Comparison of ENCODE assay signal across 8 cellular contexts in the genomic region with DNA sequence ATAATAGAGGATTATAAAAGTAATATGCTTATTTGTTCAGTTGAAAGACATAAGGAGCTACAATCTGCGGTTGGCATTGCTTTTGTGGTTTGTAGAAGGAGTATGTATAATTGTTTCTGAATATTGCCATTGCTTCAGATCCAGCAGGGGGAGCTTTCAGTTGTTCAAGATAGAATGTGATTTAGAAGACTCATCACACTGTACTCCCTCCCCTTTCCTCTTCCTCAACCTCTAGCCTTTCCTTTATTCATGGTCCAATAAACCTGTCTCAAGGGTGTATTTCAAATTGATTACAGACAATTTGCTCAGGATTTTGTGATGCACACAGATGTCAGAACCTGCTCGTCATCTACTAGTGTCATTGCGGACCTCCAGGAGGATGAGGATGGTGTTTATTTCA. TPM values are rescaled to one million over a fixed set of nuclear protein-coding genes. Genes with fewer than 3 reads are reported as not detected.
DNase-seq lines count a peak whose midpoint lies in the region; ATAC-seq, FAIRE-seq and TF ChIP-seq lines count a peak whose summit lies in the region.

No MANE protein-coding gene starts in this region.

- no peaks in the 10 kb centered on the region for H3K79me2 ChIP-seq in keratinocyte (ENCODE audit: control insufficient read depth, insufficient read depth, low read length)

- H4K20me1 ChIP-seq in keratinocyte (ENCODE audit: control insufficient read depth, extremely low read depth, insufficient read depth, low read length), result no peaks in the 10 kb centered on the region

- FAIRE-seq in keratinocyte (lab: Jason Lieb, UNC), result peak; percentile 26

- no peak overlapping the region for H3K4me3 ChIP-seq in adipocyte (ENCODE audit: low read length)
- no peak overlapping the region for H3K4me3 ChIP-seq in keratinocyte (ENCODE audit: control insufficient read depth in 2 of 3, extremely low read depth in 1 of 3, insufficient read depth in 2 of 3, low read depth in 1 of 3, low read length in 3 of 3)
- no peak overlapping the region for H3K4me3 ChIP-seq in coronary artery

- H3K27me3 ChIP-seq in adipocyte (replicated peaks; ENCODE audit: control insufficient read depth, insufficient read depth, low read length) (no peaks in the 10 kb centered on the region), keratinocyte (ENCODE audit: control insufficient read depth, extremely low read depth, insufficient read depth, low read length) (no peaks in the 10 kb centered on the region)

- dilution Hi-C loops in keratinocyte (cut with MboI; ENCODE audit: extremely low pct_ligation_motif_present, low sequenced_read_pairs), result no loop called here

- no peak overlapping the region for H2AFZ ChIP-seq in keratinocyte (ENCODE audit: control insufficient read depth, low read length)

- H3K4me1 ChIP-seq in adipocyte (ENCODE audit: control insufficient read depth, insufficient read depth, low read length) (peaks cover 8% of the 10 kb centered on the region), keratinocyte (ENCODE audit: control insufficient read depth, extremely low read depth, insufficient read depth, low read length) (no peaks in the 10 kb centered on the region)

- no peak overlapping the region for H3K27ac ChIP-seq in keratinocyte (ENCODE audit: control insufficient read depth, insufficient read depth, low read length)
- H3K27ac ChIP-seq in coronary artery, result no peak overlapping the region

- DNase-seq in DMS114 treated with DMSO at 0.1 percent for 48 hours (lab: John Stamatoyannopoulos, UW; ENCODE audit: unreplicated experiment) (peak; percentile 28), NCI-H345 treated with DMSO at 0.1 percent for 48 hours (lab: John Stamatoyannopoulos, UW; ENCODE audit: unreplicated experiment) (peak; percentile 22), adipocyte (ENCODE audit: low read depth) (peak; percentile 72), keratinocyte (ENCODE audit: low read depth, low spot score) (no peak), coronary artery (ENCODE audit: low spot score) (no peak), activated gamma-delta T cell (lab: John Stamatoyannopoulos, UW) (no peak)

- H3K9me3 ChIP-seq in adipocyte (ENCODE audit: control insufficient read depth, low read length) (no peaks in the 10 kb centered on the region), keratinocyte (ENCODE audit: control insufficient read depth, low read depth, low read length) (no peaks in the 10 kb centered on the region)

- TF ChIP-seq CTCF in keratinocyte (optimal IDR thresholded peaks at IDR 0.05 in 1 of 3, IDR thresholded peaks at IDR 0.05 in 1 of 3, conservative IDR thresholded peaks at IDR 0.05 in 1 of 3; ENCODE audit: extremely low read depth in 1 of 3, insufficient read depth in 2 of 3, low read length in 3 of 3) (peak; percentile 17 to 62 (median 44)), coronary artery (IDR thresholded peaks at IDR 0.05) (no peak)

- no peaks in the 10 kb centered on the region for H3K9me1 ChIP-seq in keratinocyte (ENCODE audit: control insufficient read depth, extremely low read depth, insufficient read depth, low read length)

- ATAC-seq in GM19043 (IDR thresholded peaks at IDR 0.05; ENCODE audit: low read depth, unreplicated experiment) (peak; percentile 88), HG03135 (IDR thresholded peaks at IDR 0.05; ENCODE audit: unreplicated experiment) (peak; percentile 79)

- no peak overlapping the region for H3K4me2 ChIP-seq in keratinocyte (ENCODE audit: control insufficient read depth, extremely low read depth, insufficient read depth, low read depth, low read length)

- H3K36me3 ChIP-seq in adipocyte (ENCODE audit: control insufficient read depth, insufficient read depth, low read length, severe bottlenecking), result peaks cover 59% of the 10 kb centered on the region
- peaks cover 2 to 29% of the 10 kb centered on the region in 2 experiments for H3K36me3 ChIP-seq in keratinocyte (ENCODE audit: control insufficient read depth in 2 of 2, extremely low read depth in 1 of 2, insufficient read depth in 2 of 2, low read length in 2 of 2)

- H3K9ac ChIP-seq in adipocyte (ENCODE audit: low read length) (no peak overlapping the region), keratinocyte (ENCODE audit: control insufficient read depth, extremely low read depth, insufficient read depth, low read length) (no peak overlapping the region)

RNA-seq across cellular contexts. Expression of gene PRMT3, which starts 9.8 kb away (rescaled TPM):
- 17.2 to 29.4 TPM (median 18.0 TPM) in 3 replicates for polyA plus RNA-seq in keratinocyte
- 19.4 TPM for polyA plus RNA-seq in keratinocyte (2011; ENCODE audit: low read depth)
- 14.3 and 24.9 TPM in 2 replicates for polyA plus RNA-seq in keratinocyte (2011; cell fraction: cytosol; rRNA removed)
- polyA plus RNA-seq in keratinocyte (2011; cell fraction: nucleus; rRNA removed), result 17.3 and 19.5 TPM in 2 replicates
- polyA plus RNA-seq in keratinocyte (2012; ENCODE audit: low replicate concordance), result 16.6 and 18.6 TPM in 2 replicates
- polyA minus RNA-seq in keratinocyte, result 2.2 to 22.2 TPM (median 9.4 TPM) in 3 replicates
- 15.9 TPM for polyA minus RNA-seq in keratinocyte (2011; cell fraction: cytosol; rRNA and poly(A)+ RNA removed)
- 16.0 and 25.6 TPM in 2 replicates for polyA minus RNA-seq in keratinocyte (2011; cell fraction: nucleus; rRNA and poly(A)+ RNA removed)

RNA-seq across cellular contexts. Expression of gene HTATIP2, which starts 33.8 kb away (rescaled TPM):
- polyA plus RNA-seq in keratinocyte, result 34.9 to 46.0 TPM (median 45.1 TPM) in 3 replicates
- polyA plus RNA-seq in keratinocyte (2011; ENCODE audit: low read depth), result 97.0 TPM
- 55.5 and 67.5 TPM in 2 replicates for polyA plus RNA-seq in keratinocyte (2011; cell fraction: cytosol; rRNA removed)
- 37.4 and 45.8 TPM in 2 replicates for polyA plus RNA-seq in keratinocyte (2011; cell fraction: nucleus; rRNA removed)
- 34.9 and 67.6 TPM in 2 replicates for polyA plus RNA-seq in keratinocyte (2012; ENCODE audit: low replicate concordance)
- 3.1 to 26.9 TPM (median 21.4 TPM) in 3 replicates for polyA minus RNA-seq in keratinocyte
- 26.5 TPM for polyA minus RNA-seq in keratinocyte (2011; cell fraction: cytosol; rRNA and poly(A)+ RNA removed)
- polyA minus RNA-seq in keratinocyte (2011; cell fraction: nucleus; rRNA and poly(A)+ RNA removed), result 9.2 and 16.6 TPM in 2 replicates

Comparison
In these comparisons a context has a peak if more than half of its experiments do, and no peak if none do; other contexts are left out.
1. DNase-seq: peak in DMS114 treated with DMSO at 0.1 percent for 48 hours (single experiment), NCI-H345 treated with DMSO at 0.1 percent for 48 hours (single experiment) and adipocyte (single experiment); none in keratinocyte (single experiment), coronary artery (single experiment) and activated gamma-delta T cell (single experiment).